Comparison of ENCODE assay signal across 23 cellular contexts in genomic region chr2:130387804-130388203, GRCh38. TPM values are rescaled to one million over a fixed set of nuclear protein-coding genes. Genes with fewer than 3 reads are reported as not detected.
DNase-seq lines count a peak whose midpoint lies in the region; ATAC-seq, FAIRE-seq and TF ChIP-seq lines count a peak whose summit lies in the region.
"Had no signal": no experiment of that assay in that cellular context is flagged by ENCODE, and none has a peak within 500 bp of the region (broad histone marks: within the 10 kb centered on the region; RNA-seq: fewer than 3 reads in every experiment).

No MANE protein-coding gene starts in this region.

- ATAC-seq in HG03469 (IDR thresholded peaks at IDR 0.05; ENCODE audit: unreplicated experiment) (no peak), GM21723 (IDR thresholded peaks at IDR 0.05; ENCODE audit: unreplicated experiment) (no peak)
- ATAC-seq: effector memory CD8-positive, alpha-beta T cell; stimulated activated naive CD8-positive, alpha-beta T cell treated with anti-CD3 and anti-CD28 coated beads, Interleukin-15, Interleukin-2, amounts not matched to agents 100 U/mL and 50 U/mL, for 24 hours had no signal

- H3K27ac ChIP-seq in angular gyrus (ENCODE audit: low read depth, low read length) (peak overlapping the region; percentile 22), left ventricle myocardium inferior (replicated peaks) (peak overlapping the region; percentile 86)
- H3K27ac ChIP-seq: WERI-Rb-1 had no signal

- H3K27me3 ChIP-seq in left ventricle myocardium inferior (ENCODE audit: low read depth): no peaks in the 10 kb centered on the region
- H3K27me3 ChIP-seq: Peyer's patch had no signal

- intact Hi-C loops in left ventricle myocardium inferior (cut with micrococcal nuclease): no loop called here

- FAIRE-seq in GM12891 (lab: Jason Lieb, UNC): peak; percentile 69

- no peak for TF ChIP-seq POLR2A in GM12891 (IDR thresholded peaks at IDR 0.05; ENCODE audit: low read depth, low read length)

- peaks cover 64% of the 10 kb centered on the region for H3K4me1 ChIP-seq in left ventricle myocardium inferior

- no peaks in the 10 kb centered on the region for H3K9me3 ChIP-seq in left ventricle myocardium inferior (replicated peaks)
- H3K9me3 ChIP-seq: Peyer's patch, SK-N-SH had no signal

- TF ChIP-seq CTCF in left ventricle myocardium inferior (IDR thresholded peaks at IDR 0.05; ENCODE audit: borderline replicate concordance): no peak
- no peak for TF ChIP-seq CTCF in foreskin fibroblast (IDR thresholded peaks at IDR 0.05; ENCODE audit: low read depth, low read length)

- DNase-seq in GM12891 (ENCODE audit: insufficient read length, low spot score) (no peak), left ventricle myocardium inferior (no peak), retina (peak; percentile 23), CD1c-positive myeloid dendritic cell (ENCODE audit: extremely low spot score) (no peak), foreskin fibroblast (no peak)
- DNase-seq: activated CD4-positive, alpha-beta T cell treated with anti-CD3 and anti-CD28 coated beads, Interleukin-2, amount 50 U/mL, for 48 hours; C1 segment of cervical spinal cord; effector memory CD8-positive, alpha-beta T cell; H7; left cardiac atrium; NCI-H1417 treated with DMSO at 0.1 percent for 48 hours; NCI-H2107; NK-92 treated with Interleukin-12 subunit alpha and Interleukin-12 subunit beta, amount 100 ng/mL, for 24 hours; Peyer's patch; SK-N-SH; stimulated activated CD4-positive, alpha-beta T cell treated with anti-CD3 and anti-CD28 coated beads, Interleukin-4, amount 100 ng/mL, for 24 hours; stimulated activated naive CD8-positive, alpha-beta T cell treated with anti-CD3 and anti-CD28 coated beads, Interleukin-15, Interleukin-2, amounts not matched to agents 100 U/mL and 50 U/mL, for 24 hours; T-helper 2 cell; WERI-Rb-1 had no signal

- H3K4me3 ChIP-seq in left ventricle myocardium inferior (peak overlapping the region; percentile 29), foreskin fibroblast (ENCODE audit: low read depth in 1 of 2, low read length in 2 of 2) (no peak overlapping the region)
- H3K4me3 ChIP-seq: Peyer's patch, smooth muscle cell had no signal

- no peaks in the 10 kb centered on the region for H3K36me3 ChIP-seq in left ventricle myocardium inferior
- H3K36me3 ChIP-seq: Peyer's patch, WERI-Rb-1 had no signal

TF ChIP-seq in GM12891, 5 proteins besides CTCF, POLR2A, EP300 and RAD21:
- TF ChIP-seq POU2F2 (IDR thresholded peaks at IDR 0.05; ENCODE audit: low read depth, low read length) (no peak), PAX5 (IDR thresholded peaks at IDR 0.05; ENCODE audit: insufficient read depth, low read length, severe bottlenecking) (no peak), TAF1 (IDR thresholded peaks at IDR 0.05; ENCODE audit: low read depth, low read length) (no peak), SPI1 (IDR thresholded peaks at IDR 0.05; ENCODE audit: low read depth, low read length) (no peak), POLR2AphosphoS5 (IDR thresholded peaks at IDR 0.05; ENCODE audit: low read depth, low read length) (no peak)

RNA-seq across cellular contexts. Expression of gene PTPN18, which starts 31.9 kb away (rescaled TPM):
- polyA plus RNA-seq in GM12891 (2012; ENCODE audit: low read depth, missing spikeins): 29.4 TPM
- 13.9 TPM for total RNA-seq in left ventricle myocardium inferior

RNA-seq across cellular contexts. Expression of gene IMP4, which starts 45.1 kb away (rescaled TPM):
- polyA plus RNA-seq in GM12891 (2012; ENCODE audit: low read depth, missing spikeins): 118 TPM
- total RNA-seq in left ventricle myocardium inferior: 57.2 TPM
